ENCODE assay signal across 8 cellular contexts in the genomic region with DNA sequence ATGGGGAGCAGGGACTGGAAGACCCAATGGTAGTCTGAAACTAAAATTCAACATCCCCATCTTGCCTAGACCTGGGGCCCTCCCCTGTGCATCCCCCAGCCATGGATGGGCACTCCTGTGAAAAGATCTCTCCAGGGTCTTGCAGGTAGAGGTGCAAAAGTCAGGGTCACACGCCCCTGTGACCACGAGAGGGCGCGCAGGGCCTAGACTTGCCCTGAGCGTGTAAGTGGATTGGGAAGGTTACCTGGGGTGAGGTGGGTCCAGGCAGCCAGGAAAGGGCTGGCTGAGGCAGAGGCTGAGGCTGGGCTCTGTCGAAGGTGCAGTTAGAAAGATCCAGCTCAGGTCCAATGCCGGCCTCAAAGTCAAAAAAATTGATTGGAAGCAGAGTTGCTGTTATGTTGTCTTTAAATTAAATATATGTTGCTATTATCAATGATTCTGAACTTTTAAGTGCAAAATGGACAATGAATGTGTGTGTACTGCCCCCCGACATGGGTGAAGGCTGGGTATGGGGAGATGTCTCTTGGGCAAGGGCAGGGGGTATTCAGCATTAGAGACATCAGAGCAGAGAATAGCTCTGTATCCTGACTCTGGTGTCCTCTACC. TPM values are rescaled to one million over a fixed set of nuclear protein-coding genes. Genes with fewer than 3 reads are reported as not detected.
DNase-seq lines count a peak whose midpoint lies in the region; ATAC-seq lines count a peak whose summit lies in the region.

No MANE protein-coding gene starts in this region.

- DNase-seq in EH (ENCODE audit: low read depth), result peak; percentile 48
- peak; percentile 55 for DNase-seq in Jurkat, Clone E6-1 (ENCODE audit: low read depth, low spot score)
- peak; percentile 62 for DNase-seq in SK-MEL-5 (ENCODE audit: low read depth, low spot score)
- peak; percentile 68 for DNase-seq in adipocyte (ENCODE audit: low read depth)
- DNase-seq in iPS-NIHi11 (ENCODE audit: low spot score), result peak; percentile 91
- DNase-seq in stimulated activated CD4-positive, alpha-beta T cell treated with anti-CD3 and anti-CD28 coated beads, Interleukin-4, amount 100 ng/mL, for 1 hour, result peak; percentile 65

- in situ Hi-C loops in SK-MEL-5 (cut with HindIII; ENCODE audit: low pct_unique_long_range_greater_than_20kb, low sequenced_read_pairs), result no loop called here

- peaks cover 12% of the 10 kb centered on the region for H3K4me1 ChIP-seq in adipocyte (ENCODE audit: control insufficient read depth, insufficient read depth, low read length)

- H3K9ac ChIP-seq in adipocyte (ENCODE audit: low read length), result no peak overlapping the region

- H3K4me3 ChIP-seq in Jurkat, Clone E6-1 (ENCODE audit: low read length), result no peak overlapping the region
- no peak overlapping the region for H3K4me3 ChIP-seq in adipocyte (ENCODE audit: low read length)

- no peak for ATAC-seq in GM19455 (IDR thresholded peaks at IDR 0.05; ENCODE audit: unreplicated experiment)
- ATAC-seq in HG02759 (IDR thresholded peaks at IDR 0.05; ENCODE audit: unreplicated experiment), result no peak

- no peaks in the 10 kb centered on the region for H3K9me3 ChIP-seq in adipocyte (ENCODE audit: control insufficient read depth, low read length)

- peaks cover 10% of the 10 kb centered on the region for H3K27me3 ChIP-seq in adipocyte (replicated peaks; ENCODE audit: control insufficient read depth, insufficient read depth, low read length)

- peaks cover 3% of the 10 kb centered on the region for H3K36me3 ChIP-seq in adipocyte (ENCODE audit: control insufficient read depth, insufficient read depth, low read length, severe bottlenecking)

RNA-seq across cellular contexts. Expression of gene POU2F3, which starts 4.8 kb away (rescaled TPM):
- polyA plus RNA-seq in Jurkat, Clone E6-1 (2012; ENCODE audit: insufficient read depth, insufficient read length), result not detected
- total RNA-seq in SK-MEL-5 (2014; rRNA removed; shearing (Covaris generic)), result not detected in 2 replicates
- not detected in 2 replicates for polyA plus RNA-seq in SK-MEL-5 (2015; cell fraction: cytosol; rRNA removed)
- polyA plus RNA-seq in SK-MEL-5 (2015; cell fraction: nucleus; rRNA removed), result not detected in 2 replicates

RNA-seq across cellular contexts. Expression of gene OAF, which starts 24.3 kb away (rescaled TPM):
- polyA plus RNA-seq in Jurkat, Clone E6-1 (2012; ENCODE audit: insufficient read depth, insufficient read length), result 18.9 TPM
- total RNA-seq in SK-MEL-5 (2014; rRNA removed; shearing (Covaris generic)), result 73.3 and 82.5 TPM in 2 replicates
- 140 and 157 TPM in 2 replicates for polyA plus RNA-seq in SK-MEL-5 (2015; cell fraction: cytosol; rRNA removed)
- polyA plus RNA-seq in SK-MEL-5 (2015; cell fraction: nucleus; rRNA removed), result 26.8 and 28.0 TPM in 2 replicates
